Comparison of ENCODE assay signal across 22 cellular contexts in the genomic region with DNA sequence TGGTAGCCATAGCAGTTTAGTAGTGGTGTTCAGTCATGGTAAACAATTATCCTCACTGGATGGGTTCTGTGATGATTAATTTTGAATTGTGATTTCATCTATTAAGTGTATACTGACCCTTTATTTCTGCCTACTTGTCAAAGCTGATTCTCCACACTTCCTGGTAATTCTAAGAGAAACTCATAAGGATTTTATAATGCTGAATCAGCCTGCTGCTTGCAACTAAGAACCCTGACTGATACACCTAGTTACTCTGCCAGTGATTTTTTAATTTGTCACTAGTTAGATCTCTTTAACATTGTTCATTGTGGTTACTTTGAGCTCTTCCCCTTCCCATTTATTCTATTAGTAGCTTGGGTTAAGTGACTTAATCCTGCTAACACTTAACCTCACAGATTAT. TPM values are rescaled to one million over a fixed set of nuclear protein-coding genes. Genes with fewer than 3 reads are reported as not detected.
DNase-seq lines count a peak whose midpoint lies in the region; ATAC-seq and TF ChIP-seq lines count a peak whose summit lies in the region.
"Had no signal": no experiment of that assay in that cellular context is flagged by ENCODE, and none has a peak within 500 bp of the region (broad histone marks: within the 10 kb centered on the region; RNA-seq: fewer than 3 reads in every experiment).

No MANE protein-coding gene starts in this region.

- no peak overlapping the region for H2BK120ac ChIP-seq in IMR-90 (ENCODE audit: low read depth, low read length)

- 0 out of 2 replicates have a peak, but pooled peaks cover 2% of the 10 kb centered on the region for H3K9me1 ChIP-seq in IMR-90 (ENCODE audit: insufficient read depth, low read length)

- no peak overlapping the region for H3K18ac ChIP-seq in IMR-90 (ENCODE audit: low read depth, low read length)

- H3K4me1 ChIP-seq in IMR-90 (ENCODE audit: control insufficient read depth, insufficient read depth, low read length): no peaks in the 10 kb centered on the region; the same call in 1 of the 2 replicates

- H4K5ac ChIP-seq in IMR-90 (ENCODE audit: low read depth, low read length): no peak overlapping the region

- no peaks in the 10 kb centered on the region for H3K36me3 ChIP-seq in IMR-90 (ENCODE audit: control insufficient read depth, insufficient read depth, low read length)

- intact Hi-C loops in IMR-90 (cut with micrococcal nuclease) (no loop called here), left cardiac atrium (cut with DNase I) (no loop called here)

- no peaks in the 10 kb centered on the region for H3K27me3 ChIP-seq in IMR-90 (ENCODE audit: control insufficient read depth, insufficient read depth, low read length)
- H3K27me3 ChIP-seq: BLaER1 treated with 17β-estradiol and CSF1 and Interleukin-3, amounts not matched to agents 10 nM and 100 nM; right lobe of liver had no signal

- no TSS peak for BruUV-seq in IMR-90 (replicated peaks; lab: Mats Ljungman, UMichigan)

- no peak overlapping the region for H2BK15ac ChIP-seq in IMR-90 (ENCODE audit: low read depth, low read length)

- H4K8ac ChIP-seq in IMR-90 (ENCODE audit: low read depth in 2 of 2, low read length in 2 of 2): no peak overlapping the region

- H3K4me3 ChIP-seq in AG10803 (ENCODE audit: low read length): no peak overlapping the region
- no peak overlapping the region for H3K4me3 ChIP-seq in IMR-90 (ENCODE audit: insufficient read depth, low read depth, low read length)
- H3K4me3 ChIP-seq: BLaER1 treated with 17β-estradiol and CSF1 and Interleukin-3, amounts not matched to agents 10 nM and 100 nM; mucosa of descending colon; right lobe of liver had no signal

- H3K4ac ChIP-seq in IMR-90 (ENCODE audit: low read depth, low read length): no peak overlapping the region

- peaks cover 5% of the 10 kb centered on the region for H4K20me1 ChIP-seq in IMR-90 (ENCODE audit: insufficient read depth, low read length)

- H3K56ac ChIP-seq in IMR-90 (ENCODE audit: extremely low read depth, insufficient read depth, low read length): no peak overlapping the region

- TF ChIP-seq RAD21 in IMR-90 (IDR thresholded peaks at IDR 0.05; ENCODE audit: low read length): no peak

- H3K9me3 ChIP-seq in IMR-90 (ENCODE audit: control insufficient read depth, insufficient read depth, low read length): no peaks in the 10 kb centered on the region
- H3K9me3 ChIP-seq: Caco-2, mucosa of descending colon, right lobe of liver had no signal

- H4K91ac ChIP-seq in IMR-90 (ENCODE audit: insufficient read depth, low read depth, low read length): no peak overlapping the region

- TF ChIP-seq POLR2A in IMR-90 (IDR thresholded peaks at IDR 0.05; ENCODE audit: low read depth, low read length): no peak

- no peak overlapping the region for H3K9ac ChIP-seq in IMR-90 (ENCODE audit: low read depth, low read length)
- H3K9ac ChIP-seq: BLaER1 treated with 17β-estradiol and CSF1 and Interleukin-3, amounts not matched to agents 10 nM and 100 nM; parathyroid adenoma had no signal

- H2AFZ ChIP-seq in IMR-90 (replicated peaks; ENCODE audit: low read length, poor library complexity): no peak overlapping the region
- H2AFZ ChIP-seq: parathyroid adenoma had no signal

- no peak overlapping the region for H3K14ac ChIP-seq in IMR-90 (replicated peaks; ENCODE audit: low read depth, low read length)

- no peak overlapping the region for H2AK9ac ChIP-seq in IMR-90 (replicated peaks; ENCODE audit: low read depth, low read length, poor library complexity)

- H3K4me2 ChIP-seq in IMR-90 (ENCODE audit: low read depth, low read length): no peak overlapping the region

- H2AK5ac ChIP-seq in IMR-90 (ENCODE audit: low read depth, low read length): no peak overlapping the region

- POLR2A ChIA-PET in IMR-90 (lab: Charles Lee; ENCODE audit: unreplicated experiment): no interaction called here

- H3K27ac ChIP-seq in IMR-90 (ENCODE audit: insufficient read depth, low read length) (no peak overlapping the region), angular gyrus (ENCODE audit: low read depth, low read length) (peak overlapping the region; percentile 19)
- H3K27ac ChIP-seq: BLaER1 treated with 17β-estradiol and CSF1 and Interleukin-3, amounts not matched to agents 10 nM and 100 nM; parathyroid adenoma; right lobe of liver; RWPE1 had no signal

- TF ChIP-seq CTCF in AG10803 (conservative IDR thresholded peaks at IDR 0.05; ENCODE audit: low read length): no peak
- no peak for TF ChIP-seq CTCF in IMR-90 (conservative IDR thresholded peaks at IDR 0.05; ENCODE audit: low read depth, low read length)

- no peak overlapping the region for H2BK20ac ChIP-seq in IMR-90 (ENCODE audit: low read depth, low read length)

- no peak overlapping the region for H2BK5ac ChIP-seq in IMR-90 (ENCODE audit: low read depth, low read length, poor library complexity, severe bottlenecking)

- no peak overlapping the region for H3K23ac ChIP-seq in IMR-90 (ENCODE audit: low read depth, low read length)

- H3K79me1 ChIP-seq in IMR-90 (ENCODE audit: low read depth in 1 of 2, low read length in 2 of 2): peaks cover 20 to 50% of the 10 kb centered on the region in 2 experiments

- ATAC-seq in IMR-90 (ENCODE audit: low read depth) (peak; percentile 40; the same call in 1 of the 2 replicates), left cardiac atrium (no peak)
- ATAC-seq: activated CD8-positive, alpha-beta memory T cell treated with anti-CD3 and anti-CD28 coated beads, Interleukin-2, amount 10 ng/mL, durations not matched to agents 7 days and 5 days; activated T-cell treated with anti-CD3 and anti-CD28 coated beads, Interleukin-2, amount 50 U/mL, for 72 hours; mucosa of descending colon; right lobe of liver; WTC11 had no signal

- dilution Hi-C loops in IMR-90 (cut with HindIII; ENCODE audit: low sequenced_read_pairs, unreplicated experiment): no loop called here

- DNase-seq in AG10803 (ENCODE audit: low read depth): peak; percentile 17
- DNase-seq in IMR-90: peak; percentile 31
- peak; percentile 6 for DNase-seq in glomerular visceral epithelial cell (ENCODE audit: extremely low spot score)
- DNase-seq in left cardiac atrium: no peak
- no peak for DNase-seq in GM19240 (ENCODE audit: insufficient read length, low spot score)
- no peak for DNase-seq in NCI-H748 treated with DMSO at 0.1 percent for 48 hours (lab: John Stamatoyannopoulos, UW)
- DNase-seq in NCI-H510A (lab: John Stamatoyannopoulos, UW): no peak
- DNase-seq: activated CD4-positive, alpha-beta T cell treated with anti-CD3 and anti-CD28 coated beads, Interleukin-2, amount 50 U/mL, for 1 hour; activated CD8-positive, alpha-beta memory T cell treated with anti-CD3 and anti-CD28 coated beads, Interleukin-2, amount 10 ng/mL, durations not matched to agents 7 days and 5 days; activated naive CD4-positive, alpha-beta T cell treated with anti-CD3 and anti-CD28 coated beads for 36 hours; activated T-cell treated with anti-CD3 and anti-CD28 coated beads, Interleukin-2, amount 50 U/mL, for 72 hours; Caco-2; DND-41; mucosa of descending colon; NCI-H1436 treated with DMSO at 0.1 percent for 48 hours; NCI-H510A treated with DMSO at 0.1 percent for 48 hours; right lobe of liver had no signal

- in situ Hi-C loops in IMR-90 (cut with MboI; ENCODE audit: low sequenced_read_pairs): no loop called here

- CTCF ChIA-PET in IMR-90 (lab: Yijun Ruan, JAX): interaction anchor here (0.7 kb wide), 1 partner anchor 214 kb away, joined by 4 read pairs; no protein-coding TSS in a partner anchor

TF ChIP-seq in IMR-90, 13 proteins besides CTCF, POLR2A, EP300 and RAD21:
- TF ChIP-seq MAFK (IDR thresholded peaks at IDR 0.05; ENCODE audit: low read depth, low read length) (peak; percentile 47; the same call in 1 of the 2 replicates), NFE2L2 (IDR thresholded peaks at IDR 0.05; ENCODE audit: low read depth, low read length) (no peak), ELK1 (IDR thresholded peaks at IDR 0.05; ENCODE audit: borderline replicate concordance, low read depth, low read length) (no peak)

RNA-seq across cellular contexts. Expression of gene CDC40, which starts 8.6 kb away (rescaled TPM):
- total RNA-seq in IMR-90 (2012; rRNA removed) (16.8 and 26.7 TPM in 2 replicates), left cardiac atrium (10 to 100 TPM; 13.9 to 15.8 TPM)
- polyA plus RNA-seq in IMR-90 (2012; rRNA removed): 7.0 TPM in 2 replicates
- polyA plus RNA-seq in IMR-90 (2012; cell fraction: cytosol; rRNA removed): 2.0 and 2.5 TPM in 2 replicates
- polyA plus RNA-seq in IMR-90 (2012; cell fraction: nucleus; rRNA removed; ENCODE audit: low replicate concordance): 1.4 and 4.7 TPM in 2 replicates

RNA-seq across cellular contexts. Expression of gene WASF1, which starts 9.3 kb away (rescaled TPM):
- total RNA-seq in IMR-90 (2012; rRNA removed) (3.0 and 4.4 TPM in 2 replicates), left cardiac atrium (1 to 10 TPM; 3.0 to 3.2 TPM)
- polyA plus RNA-seq in IMR-90 (2012; rRNA removed): 15.6 and 17.3 TPM in 2 replicates
- polyA plus RNA-seq in IMR-90 (2012; cell fraction: cytosol; rRNA removed): 9.0 and 11.2 TPM in 2 replicates
- 11.4 and 19.1 TPM in 2 replicates for polyA plus RNA-seq in IMR-90 (2012; cell fraction: nucleus; rRNA removed; ENCODE audit: low replicate concordance)

Comparison
In these comparisons a context has a peak if more than half of its experiments do, and no peak if none do; other contexts are left out.
1. DNase-seq: peak in AG10803 (single experiment), IMR-90 (single experiment) and glomerular visceral epithelial cell (single experiment); none in left cardiac atrium (single experiment), GM19240 (single experiment), NCI-H748 treated with DMSO at 0.1 percent for 48 hours (single experiment) and NCI-H510A (single experiment).